In genomic region chr11:116605543-116605942, GRCh38 we compare ENCODE assay signal across 1 cellular context.
TF ChIP-seq lines count a peak whose summit lies in the region.

No MANE protein-coding gene starts in this region.

TF ChIP-seq in HepG2, 621 proteins besides CTCF, POLR2A, EP300 and RAD21 (continued from another document and continues in another):
- TF ChIP-seq TRIM22 (IDR thresholded peaks at IDR 0.05) (no peak), ZNF691 (CRISPR knock-in tag; IDR thresholded peaks at IDR 0.05; ENCODE audit: borderline replicate concordance, low read depth) (no peak), RFXAP (CRISPR knock-in tag; IDR thresholded peaks at IDR 0.05; ENCODE audit: borderline replicate concordance) (peak; percentile 76; the same call in 1 of the 2 replicates), ZNF616 (CRISPR knock-in tag; IDR thresholded peaks at IDR 0.05; ENCODE audit: low read depth) (no peak), TEF (CRISPR knock-in tag; IDR thresholded peaks at IDR 0.05) (peak; percentile 80; the same call in 1 of the 2 replicates), DNMT3B (CRISPR knock-in tag; conservative IDR thresholded peaks at IDR 0.05) (no peak; the same call in 1 of the 2 replicates), ZNF576 (CRISPR knock-in tag; IDR thresholded peaks at IDR 0.05) (no peak), ZNF460 (CRISPR knock-in tag; IDR thresholded peaks at IDR 0.05; ENCODE audit: borderline replicate concordance) (no peak), MYPOP (CRISPR knock-in tag; IDR thresholded peaks at IDR 0.05) (no peak), ZNF674 (CRISPR knock-in tag; IDR thresholded peaks at IDR 0.05; ENCODE audit: low read depth) (no peak), SRSF4 (IDR thresholded peaks at IDR 0.05; ENCODE audit: low read depth, low read length, poor library complexity, severe bottlenecking) (no peak), ZNF24 (IDR thresholded peaks at IDR 0.05) (no peak), ZNF207 (IDR thresholded peaks at IDR 0.05; ENCODE audit: borderline replicate concordance) (no peak), ZHX2 (IDR thresholded peaks at IDR 0.05; ENCODE audit: low read depth) (no peak), ZHX2 (CRISPR knock-in tag; IDR thresholded peaks at IDR 0.05; ENCODE audit: borderline replicate concordance) (peak; percentile 91), GMEB2 (CRISPR knock-in tag; IDR thresholded peaks at IDR 0.05; ENCODE audit: low read depth) (no peak), MED1 (CRISPR knock-in tag; IDR thresholded peaks at IDR 0.05) (peak; percentile 45; the same call in 1 of the 2 replicates), ZNF318 (CRISPR knock-in tag; IDR thresholded peaks at IDR 0.05) (no peak), ZFP1 (CRISPR knock-in tag; IDR thresholded peaks at IDR 0.05) (no peak; the same call in 1 of the 2 replicates), MAFK (conservative IDR thresholded peaks at IDR 0.05 in 1 of 2, IDR thresholded peaks at IDR 0.05 in 1 of 2; ENCODE audit: low read length in 2 of 2) (no peak), ZNF383 (CRISPR knock-in tag; IDR thresholded peaks at IDR 0.05; ENCODE audit: borderline replicate concordance) (no peak), NONO (IDR thresholded peaks at IDR 0.05) (no peak), NONO (CRISPR knock-in tag; conservative IDR thresholded peaks at IDR 0.05) (no peak), NAIF1 (CRISPR knock-in tag; IDR thresholded peaks at IDR 0.05; ENCODE audit: borderline replicate concordance) (no peak), RCOR2 (CRISPR knock-in tag; IDR thresholded peaks at IDR 0.05) (no peak), NFKBIZ (CRISPR knock-in tag; IDR thresholded peaks at IDR 0.05) (peak; percentile 37; the same call in 1 of the 2 replicates), ZNF782 (CRISPR knock-in tag; IDR thresholded peaks at IDR 0.05; ENCODE audit: borderline replicate concordance) (no peak), ZBTB33 (CRISPR knock-in tag; IDR thresholded peaks at IDR 0.05) (no peak), ZNF558 (CRISPR knock-in tag; IDR thresholded peaks at IDR 0.05; ENCODE audit: borderline replicate concordance) (peak; percentile 63; the same call in 1 of the 2 replicates), ZFP36 (IDR thresholded peaks at IDR 0.05; ENCODE audit: borderline replicate concordance, low read depth, low read length, partially characterized antibody) (no peak), ZBTB44 (CRISPR knock-in tag; IDR thresholded peaks at IDR 0.05) (peak; percentile 98), ZNF547 (CRISPR knock-in tag; IDR thresholded peaks at IDR 0.05) (0 out of 2 replicates have a peak, but pooled peaks have one; percentile 37)
